In the genomic region with DNA sequence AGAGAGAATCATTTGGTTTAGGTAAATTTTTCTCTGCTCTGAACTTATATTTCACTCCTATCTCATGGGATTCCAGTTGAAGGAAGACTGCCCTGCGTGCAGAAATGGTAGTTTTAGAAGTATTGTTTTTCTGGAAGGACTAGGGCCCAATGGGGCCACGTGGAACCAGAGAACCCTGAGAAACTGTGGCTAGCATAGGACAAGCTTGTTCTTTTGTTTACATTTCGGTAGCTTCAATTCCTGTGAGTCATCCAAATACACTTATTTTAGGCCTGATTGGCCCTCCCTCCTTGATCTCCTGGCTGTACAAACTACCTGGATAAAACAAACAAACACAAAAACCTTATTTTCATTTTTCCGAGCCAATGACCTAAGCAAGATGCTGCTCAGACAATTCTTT, we compare ENCODE assay signal across 19 cellular contexts.
DNase-seq lines count a peak whose midpoint lies in the region; ATAC-seq, FAIRE-seq and TF ChIP-seq lines count a peak whose summit lies in the region.
"Had no signal": no experiment of that assay in that cellular context is flagged by ENCODE, and none has a peak within 500 bp of the region (broad histone marks: within the 10 kb centered on the region; RNA-seq: fewer than 3 reads in every experiment).

No MANE protein-coding gene starts in this region.

- intact Hi-C loops in body of pancreas (cut with DNase I) = no loop called here

- ATAC-seq in body of pancreas = no peak
- ATAC-seq: psoas muscle; stimulated activated naive CD8-positive, alpha-beta T cell treated with anti-CD3 and anti-CD28 coated beads, Interleukin-15, amount 100 ng/mL, for 72 hours had no signal

- CTCF ChIA-PET in AG04450 (lab: Charles Lee) = no interaction called here

- in situ Hi-C loops in astrocyte of the cerebellum (cut with HindIII; ENCODE audit: low sequenced_read_pairs) = no loop called here

- WGBS in body of pancreas, 2 donors = 55 to 61% methylated on average over 4 of the region's 4 CpGs
- 46 to 60% (median 58%) methylated on average over 4 of the region's 4 CpGs for WGBS in small intestine, 3 donors

- TF ChIP-seq CTCF in AG04450 (IDR thresholded peaks at IDR 0.05; ENCODE audit: low read depth, low read length) = no peak
- no peak for TF ChIP-seq CTCF in HFFc6 (IDR thresholded peaks at IDR 0.05)
- TF ChIP-seq CTCF in astrocyte of the cerebellum (IDR thresholded peaks at IDR 0.05; ENCODE audit: low read depth, low read length, missing control alignments) = no peak
- no peak for TF ChIP-seq CTCF in body of pancreas (IDR thresholded peaks at IDR 0.05)

- peak overlapping the region; percentile 18; the same call in 1 of the 2 replicates for H3K27ac Mint-ChIP-seq in HFFc6
- no peak overlapping the region for H3K27ac Mint-ChIP-seq in activated naive CD8-positive, alpha-beta T cell treated with anti-CD3 and anti-CD28 coated beads for 36 hours
- H3K27ac Mint-ChIP-seq: activated naive CD8-positive, alpha-beta T cell treated with anti-CD3 and anti-CD28 coated beads, Interleukin-2, amount 10 ng/mL, durations not matched to agents 7 days and 5 days; stimulated activated naive CD8-positive, alpha-beta T cell treated with anti-CD3 and anti-CD28 coated beads, Interleukin-15, amount 100 ng/mL, for 72 hours had no signal

- no peaks in the 10 kb centered on the region for H3K9me3 ChIP-seq in AG04450 (ENCODE audit: control insufficient read depth, insufficient read depth, low read length)
- no peaks in the 10 kb centered on the region for H3K9me3 ChIP-seq in body of pancreas
- no peaks in the 10 kb centered on the region for H3K9me3 ChIP-seq in small intestine (ENCODE audit: control insufficient read depth, low read depth)
- H3K9me3 ChIP-seq: psoas muscle had no signal

- H3K36me3 Mint-ChIP-seq in HFFc6 (ENCODE audit: low read depth) = peaks cover 13% of the 10 kb centered on the region
- H3K36me3 Mint-ChIP-seq in activated naive CD8-positive, alpha-beta T cell treated with anti-CD3 and anti-CD28 coated beads for 36 hours = no peaks in the 10 kb centered on the region
- H3K36me3 Mint-ChIP-seq: activated naive CD8-positive, alpha-beta T cell treated with anti-CD3 and anti-CD28 coated beads, Interleukin-2, amount 10 ng/mL, durations not matched to agents 7 days and 5 days had no signal

- no peak overlapping the region for H3K4me3 Mint-ChIP-seq in HFFc6
- no peak overlapping the region for H3K4me3 Mint-ChIP-seq in activated naive CD8-positive, alpha-beta T cell treated with anti-CD3 and anti-CD28 coated beads for 36 hours
- H3K4me3 Mint-ChIP-seq: activated naive CD8-positive, alpha-beta T cell treated with anti-CD3 and anti-CD28 coated beads, Interleukin-2, amount 10 ng/mL, durations not matched to agents 7 days and 5 days; stimulated activated naive CD8-positive, alpha-beta T cell treated with anti-CD3 and anti-CD28 coated beads, Interleukin-15, amount 100 ng/mL, for 72 hours had no signal

- H3K4me3 ChIP-seq in AG04450 (ENCODE audit: low read depth, low read length) (no peak overlapping the region), astrocyte of the cerebellum (ENCODE audit: low read depth, low read length) (no peak overlapping the region), body of pancreas (no peak overlapping the region), small intestine (ENCODE audit: low read depth in 1 of 2, low read length in 2 of 2) (no peak overlapping the region)
- H3K4me3 ChIP-seq: coronary artery, psoas muscle had no signal

- no peak for TF ChIP-seq POLR2A in body of pancreas (IDR thresholded peaks at IDR 0.05)

- no peaks in the 10 kb centered on the region for H3K27me3 Mint-ChIP-seq in HFFc6 (ENCODE audit: insufficient read depth)
- no peaks in the 10 kb centered on the region for H3K27me3 Mint-ChIP-seq in activated naive CD8-positive, alpha-beta T cell treated with anti-CD3 and anti-CD28 coated beads for 36 hours

- DNase-seq in AG04450 (ENCODE audit: low read depth, low spot score) (peak; percentile 37), HFFc6 (no peak), astrocyte of the cerebellum (ENCODE audit: low read depth) (peak; percentile 36), iris pigment epithelial cell (ENCODE audit: low read depth) (peak; percentile 95), NCI-H2196 (lab: John Stamatoyannopoulos, UW; ENCODE audit: unreplicated experiment) (no peak), body of pancreas (no peak), small intestine (no peak)
- no peak for DNase-seq in activated naive CD8-positive, alpha-beta T cell treated with anti-CD3 and anti-CD28 coated beads for 36 hours
- DNase-seq: activated CD4-positive, alpha-beta T cell treated with anti-CD3 and anti-CD28 coated beads for 4 hours; activated naive CD8-positive, alpha-beta T cell treated with anti-CD3 and anti-CD28 coated beads, Interleukin-2, amount 10 ng/mL, durations not matched to agents 7 days and 5 days; AML-193; hippocampal formation; NCI-H2171; psoas muscle; stimulated activated naive CD8-positive, alpha-beta T cell treated with anti-CD3 and anti-CD28 coated beads, Interleukin-15, amount 100 ng/mL, for 72 hours; T-helper 9 cell had no signal

- POLR2A ChIA-PET in AG04450 (lab: Yijun Ruan, JAX) = no interaction called here

- peaks cover 62% of the 10 kb centered on the region for H3K4me1 Mint-ChIP-seq in HFFc6 (ENCODE audit: low read depth)
- H3K4me1 Mint-ChIP-seq in activated naive CD8-positive, alpha-beta T cell treated with anti-CD3 and anti-CD28 coated beads for 36 hours = peaks cover 2% of the 10 kb centered on the region
- H3K4me1 Mint-ChIP-seq: activated naive CD8-positive, alpha-beta T cell treated with anti-CD3 and anti-CD28 coated beads, Interleukin-2, amount 10 ng/mL, durations not matched to agents 7 days and 5 days; stimulated activated naive CD8-positive, alpha-beta T cell treated with anti-CD3 and anti-CD28 coated beads, Interleukin-15, amount 100 ng/mL, for 72 hours had no signal

- H3K4me1 ChIP-seq in body of pancreas (no peaks in the 10 kb centered on the region), small intestine (ENCODE audit: control insufficient read depth in 2 of 2, insufficient read depth in 1 of 2, low read depth in 1 of 2, low read length in 1 of 2) (no peaks in the 10 kb centered on the region)
- H3K4me1 ChIP-seq: psoas muscle had no signal

- H3K27me3 ChIP-seq in AG04450 (ENCODE audit: control insufficient read depth, insufficient read depth, low read length) (no peaks in the 10 kb centered on the region), body of pancreas (no peaks in the 10 kb centered on the region), small intestine (ENCODE audit: control insufficient read depth in 2 of 2, insufficient read depth in 2 of 2, low read length in 2 of 2) (no peaks in the 10 kb centered on the region)

- H3K36me3 ChIP-seq in body of pancreas (replicated peaks in 1 of 2; ENCODE audit: insufficient read depth in 1 of 2, low read depth in 2 of 2) (no peaks in the 10 kb centered on the region), small intestine (ENCODE audit: control insufficient read depth in 2 of 2, insufficient read depth in 2 of 2, low read length in 2 of 2) (no peaks in the 10 kb centered on the region)

- H3K27ac ChIP-seq in AG04450 (ENCODE audit: low read depth, low read length) (no peak overlapping the region), body of pancreas (no peak overlapping the region), small intestine (ENCODE audit: low read depth in 1 of 2, low read length in 1 of 2) (no peak overlapping the region)
- H3K27ac ChIP-seq: coronary artery, KMS-11, psoas muscle had no signal

- FAIRE-seq in small intestine (lab: Jason Lieb, UNC) = no peak
- FAIRE-seq: D721Med had no signal

- no peaks in the 10 kb centered on the region for H3K9me3 Mint-ChIP-seq in HFFc6
- no peaks in the 10 kb centered on the region for H3K9me3 Mint-ChIP-seq in activated naive CD8-positive, alpha-beta T cell treated with anti-CD3 and anti-CD28 coated beads for 36 hours
- H3K9me3 Mint-ChIP-seq: activated naive CD8-positive, alpha-beta T cell treated with anti-CD3 and anti-CD28 coated beads, Interleukin-2, amount 10 ng/mL, durations not matched to agents 7 days and 5 days; stimulated activated naive CD8-positive, alpha-beta T cell treated with anti-CD3 and anti-CD28 coated beads, Interleukin-15, amount 100 ng/mL, for 72 hours had no signal

Comparison
In these comparisons a context has a peak if more than half of its experiments do, and no peak if none do; other contexts are left out.
1. DNase-seq: peak in AG04450 (single experiment), astrocyte of the cerebellum (single experiment) and iris pigment epithelial cell (single experiment); none in HFFc6 (single experiment), NCI-H2196 (single experiment), activated naive CD8-positive, alpha-beta T cell treated with anti-CD3 and anti-CD28 coated beads for 36 hours (single experiment), body of pancreas (0 of 4) and small intestine (single experiment).